ENCODE assay signal across 12 cellular contexts in genomic region chr5:137201876-137202275, GRCh38.
DNase-seq lines count a peak whose midpoint lies in the region; TF ChIP-seq lines count a peak whose summit lies in the region.
"Had no signal": no experiment of that assay in that cellular context is flagged by ENCODE, and none has a peak within 500 bp of the region (broad histone marks: within the 10 kb centered on the region; RNA-seq: fewer than 3 reads in every experiment).

No MANE protein-coding gene starts in this region.

- H3K4ac ChIP-seq in neuronal stem cell (ENCODE audit: low read length): no peak overlapping the region

- no peak overlapping the region for H2AFZ ChIP-seq in neuronal stem cell (ENCODE audit: low read length)

- DNase-seq in GOT3 (lab: John Stamatoyannopoulos, UW) (peak; percentile 65), foreskin fibroblast (peak; percentile 83 to 91), tibial artery (peak in 1 of 2 donors; percentile 69), cortex of kidney (lab: John Stamatoyannopoulos, UW) (no peak), nephron progenitor cell (no peak), neuronal stem cell (ENCODE audit: low spot score) (no peak)
- DNase-seq: activated CD8-positive, alpha-beta memory T cell treated with anti-CD3 and anti-CD28 coated beads, Interleukin-2, amount 50 U/mL, for 48 hours; NCI-H146; stimulated activated naive B cell treated with anti-CD40 and anti-IgM and Interleukin-4, amounts not matched to agents 10 μg/mL and 1 μg/mL and 100 μg/mL, for 72 hours; T-helper 9 cell had no signal

- WGBS in neuronal stem cell (ENCODE audit: extremely low coverage in 2 of 2, insufficient read length in 2 of 2, insufficient replicate concordance in 1 of 2), 2 donors: no CpG with 5 or more reads among the region's 3 CpGs

- no peak overlapping the region for H2BK12ac ChIP-seq in neuronal stem cell (ENCODE audit: low read length)

- H3K4me2 ChIP-seq in neuronal stem cell (ENCODE audit: insufficient read depth, low read length, poor library complexity, severe bottlenecking): no peak overlapping the region

- H3K9me3 Mint-ChIP-seq in nephron progenitor cell: no peaks in the 10 kb centered on the region
- H3K9me3 Mint-ChIP-seq: stimulated activated naive B cell treated with anti-CD40 and anti-IgM and Interleukin-4, amounts not matched to agents 10 μg/mL and 1 μg/mL and 100 μg/mL, for 72 hours had no signal

- H3K14ac ChIP-seq in neuronal stem cell (ENCODE audit: low read length): no peak overlapping the region

- H3K36me3 ChIP-seq in tibial artery: no peaks in the 10 kb centered on the region
- H3K36me3 ChIP-seq in neuronal stem cell (replicated peaks in 1 of 2; ENCODE audit: control insufficient read depth in 2 of 2, insufficient read depth in 2 of 2, low read length in 2 of 2): no peaks in the 10 kb centered on the region
- H3K36me3 ChIP-seq: adrenal gland had no signal

- no peak overlapping the region for H4K8ac ChIP-seq in neuronal stem cell (ENCODE audit: low read depth, low read length)

- TF ChIP-seq CTCF in VCaP (conservative IDR thresholded peaks at IDR 0.05): no peak
- TF ChIP-seq CTCF in foreskin fibroblast (IDR thresholded peaks at IDR 0.05; ENCODE audit: low read depth, low read length): peak; percentile 38
- TF ChIP-seq CTCF in tibial artery (IDR thresholded peaks at IDR 0.05): peak; percentile 54 to 61
- no peak for TF ChIP-seq CTCF in nephron progenitor cell (IDR thresholded peaks at IDR 0.05)

- H3K27ac ChIP-seq in VCaP: peak overlapping the region; percentile 12; the same call in 1 of the 2 replicates
- H3K27ac ChIP-seq in tibial artery: no peak overlapping the region
- no peak overlapping the region for H3K27ac ChIP-seq in neuronal stem cell (replicated peaks; ENCODE audit: low read length)
- H3K27ac ChIP-seq: adrenal gland had no signal

- no peak overlapping the region for H2BK120ac ChIP-seq in neuronal stem cell (ENCODE audit: low read depth, low read length)

- no peaks in the 10 kb centered on the region for H3K79me1 ChIP-seq in neuronal stem cell (ENCODE audit: low read depth, low read length)

- H3K9me3 ChIP-seq in tibial artery (no peaks in the 10 kb centered on the region), neuronal stem cell (replicated peaks in 1 of 2; ENCODE audit: control insufficient read depth in 2 of 2, insufficient read depth in 1 of 2, low read depth in 1 of 2, low read length in 2 of 2) (no peaks in the 10 kb centered on the region)
- H3K9me3 ChIP-seq: adrenal gland had no signal

- no peak overlapping the region for H3K9ac ChIP-seq in neuronal stem cell (ENCODE audit: low read depth, low read length, poor library complexity)

- H3K36me3 Mint-ChIP-seq in nephron progenitor cell (ENCODE audit: low read depth): no peaks in the 10 kb centered on the region
- H3K36me3 Mint-ChIP-seq: stimulated activated naive B cell treated with anti-CD40 and anti-IgM and Interleukin-4, amounts not matched to agents 10 μg/mL and 1 μg/mL and 100 μg/mL, for 72 hours had no signal

- H3K4me1 Mint-ChIP-seq in nephron progenitor cell: peaks cover 15% of the 10 kb centered on the region
- H3K4me1 Mint-ChIP-seq: stimulated activated naive B cell treated with anti-CD40 and anti-IgM and Interleukin-4, amounts not matched to agents 10 μg/mL and 1 μg/mL and 100 μg/mL, for 72 hours had no signal

- H2AK5ac ChIP-seq in neuronal stem cell (ENCODE audit: low read depth, low read length): no peak overlapping the region

- no peak overlapping the region for H4K91ac ChIP-seq in neuronal stem cell (ENCODE audit: low read depth, low read length, poor library complexity)

- H2BK5ac ChIP-seq in neuronal stem cell (ENCODE audit: low read length): no peak overlapping the region

- no peak overlapping the region for H3K4me3 Mint-ChIP-seq in nephron progenitor cell
- H3K4me3 Mint-ChIP-seq: stimulated activated naive B cell treated with anti-CD40 and anti-IgM and Interleukin-4, amounts not matched to agents 10 μg/mL and 1 μg/mL and 100 μg/mL, for 72 hours had no signal

- no peak overlapping the region for H3K18ac ChIP-seq in neuronal stem cell (ENCODE audit: low read length)

- intact Hi-C loops in tibial artery (cut with DNase I; ENCODE audit: low total_unique reads): no loop called here

- H3K27me3 Mint-ChIP-seq in nephron progenitor cell (ENCODE audit: low read depth, poor library complexity): peaks cover 7% of the 10 kb centered on the region
- H3K27me3 Mint-ChIP-seq: stimulated activated naive B cell treated with anti-CD40 and anti-IgM and Interleukin-4, amounts not matched to agents 10 μg/mL and 1 μg/mL and 100 μg/mL, for 72 hours had no signal

- H3K4me1 ChIP-seq in tibial artery: peaks cover 0 to 17% (median 14%) of the 10 kb centered on the region in 4 donors
- peaks cover 17 to 39% of the 10 kb centered on the region in 2 donors for H3K4me1 ChIP-seq in neuronal stem cell (ENCODE audit: control insufficient read depth in 2 of 2, insufficient read depth in 1 of 2, low read depth in 1 of 2, low read length in 2 of 2)

- no peak overlapping the region for H3K4me3 ChIP-seq in foreskin fibroblast (ENCODE audit: low read depth in 1 of 2, low read length in 2 of 2)
- no peak overlapping the region for H3K4me3 ChIP-seq in tibial artery
- no peak overlapping the region for H3K4me3 ChIP-seq in neuronal stem cell (ENCODE audit: low read length in 2 of 2)
- H3K4me3 ChIP-seq: adrenal gland had no signal

- no peaks in the 10 kb centered on the region for H3K27me3 ChIP-seq in tibial artery
- H3K27me3 ChIP-seq in neuronal stem cell (ENCODE audit: control insufficient read depth in 3 of 3, insufficient read depth in 3 of 3, low read depth in 1 of 3, low read length in 3 of 3): no peaks in the 10 kb centered on the region
- H3K27me3 ChIP-seq: adrenal gland had no signal

- H2BK15ac ChIP-seq in neuronal stem cell (ENCODE audit: low read length): no peak overlapping the region

- H3K23ac ChIP-seq in neuronal stem cell (ENCODE audit: low read depth, low read length, poor library complexity): no peak overlapping the region

- H3K27ac Mint-ChIP-seq in nephron progenitor cell: no peak overlapping the region
- H3K27ac Mint-ChIP-seq: stimulated activated naive B cell treated with anti-CD40 and anti-IgM and Interleukin-4, amounts not matched to agents 10 μg/mL and 1 μg/mL and 100 μg/mL, for 72 hours had no signal

Comparison
In these comparisons a context has a peak if more than half of its experiments do, and no peak if none do; other contexts are left out.
1. DNase-seq: peak in GOT3 (single experiment) and foreskin fibroblast (2 of 2); none in cortex of kidney (single experiment), nephron progenitor cell (single experiment) and neuronal stem cell (single experiment).
2. CTCF ChIP-seq: peak in foreskin fibroblast (single experiment) and tibial artery (2 of 2); none in VCaP (single experiment) and nephron progenitor cell (single experiment).